In genomic region chr2:167331636-167332232, GRCh38 we compare ENCODE assay signal across 11 cellular contexts. TPM values are rescaled to one million over a fixed set of nuclear protein-coding genes. Genes with fewer than 3 reads are reported as not detected.
DNase-seq lines count a peak whose midpoint lies in the region; ATAC-seq, FAIRE-seq and TF ChIP-seq lines count a peak whose summit lies in the region.
"Had no signal": no experiment of that assay in that cellular context is flagged by ENCODE, and none has a peak within 500 bp of the region (broad histone marks: within the 10 kb centered on the region; RNA-seq: fewer than 3 reads in every experiment).

No MANE protein-coding gene starts in this region.

- no peak overlapping the region for H2BK120ac ChIP-seq in neuronal stem cell (ENCODE audit: low read depth, low read length)

- no peak overlapping the region for H3K27ac Mint-ChIP-seq in activated CD4-positive, alpha-beta T cell treated with anti-CD3 and anti-CD28 coated beads for 36 hours
- H3K27ac Mint-ChIP-seq in astrocyte (ENCODE audit: unreplicated experiment), result no peak overlapping the region

- POLR2A ChIA-PET in activated CD4-positive, alpha-beta T cell treated with anti-CD3 and anti-CD28 coated beads for 36 hours (lab: Charles Lee), result no interaction called here

- peak overlapping the region; percentile 76 for H3K14ac ChIP-seq in neuronal stem cell (ENCODE audit: low read length)

- H3K79me2 ChIP-seq in astrocyte (ENCODE audit: insufficient read depth, low read length), result no peaks in the 10 kb centered on the region

- peak overlapping the region; percentile 30 for H2AFZ ChIP-seq in astrocyte (ENCODE audit: low read depth, low read length)
- peak overlapping the region; percentile 90 for H2AFZ ChIP-seq in neuronal stem cell (ENCODE audit: low read length)

- H3K9me3 ChIP-seq in astrocyte (ENCODE audit: insufficient read depth, low read depth, low read length) (no peaks in the 10 kb centered on the region), neuronal stem cell (replicated peaks in 1 of 2; ENCODE audit: control insufficient read depth in 2 of 2, insufficient read depth in 1 of 2, low read depth in 1 of 2, low read length in 2 of 2) (peaks cover 0 to 12% of the 10 kb centered on the region in 2 donors)
- H3K9me3 ChIP-seq: A549 had no signal

- H3K4me3 ChIP-seq in astrocyte (ENCODE audit: insufficient read depth, low read depth, low read length) (no peak overlapping the region), neuronal stem cell (ENCODE audit: low read length in 2 of 2) (peak overlapping the region in 1 of 2 donors; percentile 35)
- H3K4me3 ChIP-seq: A549 had no signal

- H3K27ac ChIP-seq in astrocyte (ENCODE audit: low read depth, low read length), result no peak overlapping the region
- H3K27ac ChIP-seq in neuronal stem cell (replicated peaks; ENCODE audit: low read length), result peak overlapping the region; percentile 77
- H3K27ac ChIP-seq: A549 had no signal

- no peak overlapping the region for H2BK12ac ChIP-seq in neuronal stem cell (ENCODE audit: low read length)

- H3K36me3 Mint-ChIP-seq in activated CD4-positive, alpha-beta T cell treated with anti-CD3 and anti-CD28 coated beads for 36 hours (ENCODE audit: low read depth), result no peaks in the 10 kb centered on the region
- no peaks in the 10 kb centered on the region for H3K36me3 Mint-ChIP-seq in astrocyte (ENCODE audit: low read depth, unreplicated experiment)

- H3K9me3 Mint-ChIP-seq in activated CD4-positive, alpha-beta T cell treated with anti-CD3 and anti-CD28 coated beads for 36 hours (ENCODE audit: low read depth), result no peaks in the 10 kb centered on the region
- H3K9me3 Mint-ChIP-seq in astrocyte (ENCODE audit: unreplicated experiment), result no peaks in the 10 kb centered on the region

- H3K4me3 Mint-ChIP-seq in activated CD4-positive, alpha-beta T cell treated with anti-CD3 and anti-CD28 coated beads for 36 hours, result no peak overlapping the region
- no peak overlapping the region for H3K4me3 Mint-ChIP-seq in astrocyte (ENCODE audit: unreplicated experiment)

- intact Hi-C loops in activated CD4-positive, alpha-beta T cell treated with anti-CD3 and anti-CD28 coated beads for 36 hours (cut with DNase I, micrococcal nuclease), result no loop called here

- TF ChIP-seq CTCF in astrocyte (IDR thresholded peaks at IDR 0.05; ENCODE audit: insufficient read depth, low read depth, low read length), result no peak
- TF ChIP-seq CTCF in GM10266 (IDR thresholded peaks at IDR 0.05; ENCODE audit: control insufficient read depth, insufficient read depth, low read depth, missing control alignments), result no peak

- H2BK5ac ChIP-seq in neuronal stem cell (ENCODE audit: low read length), result no peak overlapping the region

- peak overlapping the region; percentile 2 for H3K23ac ChIP-seq in neuronal stem cell (ENCODE audit: low read depth, low read length, poor library complexity)

- no peaks in the 10 kb centered on the region for H3K36me3 ChIP-seq in astrocyte (ENCODE audit: insufficient read depth, low read length)
- H3K36me3 ChIP-seq in neuronal stem cell (replicated peaks in 1 of 2; ENCODE audit: control insufficient read depth in 2 of 2, insufficient read depth in 2 of 2, low read length in 2 of 2), result no peaks in the 10 kb centered on the region

- DNase-seq in activated CD4-positive, alpha-beta T cell treated with anti-CD3 and anti-CD28 coated beads for 36 hours, result peak; percentile 15
- no peak for DNase-seq in activated CD4-positive, alpha-beta T cell treated with anti-CD3 and anti-CD28 coated beads, Interleukin-2, amount 50 U/mL, for 48 hours
- DNase-seq in astrocyte (ENCODE audit: low read depth) (no peak), neuronal stem cell (ENCODE audit: low spot score) (peak; percentile 70), GM10266 (ENCODE audit: extremely low spot score) (no peak), hypothalamus (lab: John Stamatoyannopoulos, UW) (no peak)
- no peak for DNase-seq in activated CD8-positive, alpha-beta memory T cell treated with anti-CD3 and anti-CD28 coated beads, Interleukin-2, amount 50 U/mL, for 4 hours
- DNase-seq: activated naive CD4-positive, alpha-beta T cell; T-helper 1 cell had no signal

- H3K4me1 ChIP-seq in astrocyte (ENCODE audit: insufficient read depth, low read length), result no peaks in the 10 kb centered on the region
- H3K4me1 ChIP-seq in neuronal stem cell (ENCODE audit: control insufficient read depth in 2 of 2, insufficient read depth in 1 of 2, low read depth in 1 of 2, low read length in 2 of 2), result peaks cover 14 to 21% of the 10 kb centered on the region in 2 donors
- H3K4me1 ChIP-seq: A549 had no signal

- ATAC-seq in activated CD4-positive, alpha-beta T cell treated with anti-CD3 and anti-CD28 coated beads for 36 hours, result no peak
- ATAC-seq in HG03159 (IDR thresholded peaks at IDR 0.05; ENCODE audit: unreplicated experiment), result peak; percentile 81

- no peak overlapping the region for H3K9ac ChIP-seq in astrocyte (ENCODE audit: low read length)
- H3K9ac ChIP-seq in neuronal stem cell (ENCODE audit: low read depth, low read length, poor library complexity), result no peak overlapping the region

- no peaks in the 10 kb centered on the region for H4K20me1 ChIP-seq in astrocyte (ENCODE audit: insufficient read depth, low read length)

- no CpG with 5 or more reads among the region's 5 CpGs for WGBS in neuronal stem cell (ENCODE audit: extremely low coverage in 2 of 2, insufficient read length in 2 of 2, insufficient replicate concordance in 1 of 2), 2 donors

- H3K27me3 ChIP-seq in astrocyte (ENCODE audit: insufficient read depth, low read length) (no peaks in the 10 kb centered on the region), neuronal stem cell (ENCODE audit: control insufficient read depth in 3 of 3, insufficient read depth in 3 of 3, low read depth in 1 of 3, low read length in 3 of 3) (no peaks in the 10 kb centered on the region)

- H4K91ac ChIP-seq in neuronal stem cell (ENCODE audit: low read depth, low read length, poor library complexity), result no peak overlapping the region

- FAIRE-seq in astrocyte (lab: Jason Lieb, UNC), result no peak
- FAIRE-seq: A549 had no signal

- H3K4me2 ChIP-seq in astrocyte (ENCODE audit: low read length) (no peak overlapping the region), neuronal stem cell (ENCODE audit: insufficient read depth, low read length, poor library complexity, severe bottlenecking) (peak overlapping the region; percentile 42)
- H3K4me2 ChIP-seq: A549 had no signal

- peak overlapping the region; percentile 86 for H3K18ac ChIP-seq in neuronal stem cell (ENCODE audit: low read length)

- no peaks in the 10 kb centered on the region for H3K4me1 Mint-ChIP-seq in activated CD4-positive, alpha-beta T cell treated with anti-CD3 and anti-CD28 coated beads for 36 hours
- peaks cover 21% of the 10 kb centered on the region for H3K4me1 Mint-ChIP-seq in astrocyte (ENCODE audit: low read depth, unreplicated experiment)

- peak overlapping the region; percentile 14 for H3K4ac ChIP-seq in neuronal stem cell (ENCODE audit: low read length)

- CTCF ChIA-PET in activated CD4-positive, alpha-beta T cell treated with anti-CD3 and anti-CD28 coated beads for 36 hours (lab: Charles Lee), result no interaction called here

- H3K27me3 Mint-ChIP-seq in activated CD4-positive, alpha-beta T cell treated with anti-CD3 and anti-CD28 coated beads for 36 hours, result peaks cover 3% of the 10 kb centered on the region
- H3K27me3 Mint-ChIP-seq in astrocyte (ENCODE audit: low read depth, unreplicated experiment), result no peaks in the 10 kb centered on the region

- peaks cover 8% of the 10 kb centered on the region for H3K79me1 ChIP-seq in neuronal stem cell (ENCODE audit: low read depth, low read length)

- peak overlapping the region; percentile 71 for H2AK5ac ChIP-seq in neuronal stem cell (ENCODE audit: low read depth, low read length)

- H2BK15ac ChIP-seq in neuronal stem cell (ENCODE audit: low read length), result peak overlapping the region; percentile 30

- H4K8ac ChIP-seq in neuronal stem cell (ENCODE audit: low read depth, low read length), result no peak overlapping the region

RNA-seq across cellular contexts. Expression of gene B3GALT1, which starts 38.9 kb away (rescaled TPM):
- total RNA-seq in activated CD4-positive, alpha-beta T cell treated with anti-CD3 and anti-CD28 coated beads for 36 hours, result under 1 TPM in 1 of 2 experiments, not detected in 1; 0.07 TPM
- 3.9 and 4.4 TPM in 2 replicates for total RNA-seq in astrocyte
- polyA plus RNA-seq in neuronal stem cell (2013, experiment 1 of 2), result 10.6 TPM
- polyA plus RNA-seq in neuronal stem cell (2013, experiment 2 of 2), result 10.9 TPM

Comparison
In these comparisons a context has a peak if more than half of its experiments do, and no peak if none do; other contexts are left out.
1. DNase-seq: peak in activated CD4-positive, alpha-beta T cell treated with anti-CD3 and anti-CD28 coated beads for 36 hours (single experiment) and neuronal stem cell (single experiment); none in activated CD4-positive, alpha-beta T cell treated with anti-CD3 and anti-CD28 coated beads, Interleukin-2, amount 50 U/mL, for 48 hours (0 of 2), astrocyte (single experiment), activated CD8-positive, alpha-beta memory T cell treated with anti-CD3 and anti-CD28 coated beads, Interleukin-2, amount 50 U/mL, for 4 hours (single experiment), GM10266 (single experiment) and hypothalamus (0 of 51).